15 cellular contexts compared by ENCODE assay signal in genomic region chr3:11099306-11099705, GRCh38.
A peak's percentile ranks its signal among the peaks of the same experiment; 100 is the strongest.
DNase-seq lines count a peak whose midpoint lies in the region; ATAC-seq and TF ChIP-seq lines count a peak whose summit lies in the region.
"Had no signal": no experiment of that assay in that cellular context is flagged by ENCODE, and none has a peak within 500 bp of the region (broad histone marks: within the 10 kb centered on the region; RNA-seq: fewer than 3 reads in every experiment).

No MANE protein-coding gene starts in this region.

- ATAC-seq in HG02588 (IDR thresholded peaks at IDR 0.05; ENCODE audit: unreplicated experiment): no peak
- ATAC-seq: CD8-positive, alpha-beta T cell had no signal

- no peak overlapping the region for H3K4me3 ChIP-seq in fibroblast of pulmonary artery (replicated peaks; ENCODE audit: low read depth, low read length)
- H3K4me3 ChIP-seq: BLaER1 had no signal

- no peak for TF ChIP-seq CTCF in fibroblast of pulmonary artery (IDR thresholded peaks at IDR 0.05; ENCODE audit: low read length, missing control alignments)

- peak; percentile 86 for DNase-seq in amniotic epithelial cell (ENCODE audit: low read depth)
- DNase-seq in fibroblast of pulmonary artery (ENCODE audit: low read depth): peak; percentile 28
- DNase-seq in iris pigment epithelial cell (ENCODE audit: low read depth): peak; percentile 27
- no peak for DNase-seq in NCI-H1436 treated with DMSO at 0.1 percent for 48 hours (lab: John Stamatoyannopoulos, UW)
- no peak for DNase-seq in KG1 (lab: John Stamatoyannopoulos, UW)
- no peak for DNase-seq in 8988T
- DNase-seq: Caco-2; CD4-positive, CD25-positive, alpha-beta regulatory T cell; CD8-positive, alpha-beta T cell; DMS153; DND-41; H7; HCEC 1CT had no signal

Comparison
In these comparisons a context has a peak if more than half of its experiments do, and no peak if none do; other contexts are left out.
1. DNase-seq: peak in amniotic epithelial cell (single experiment), fibroblast of pulmonary artery (single experiment) and iris pigment epithelial cell (single experiment); none in NCI-H1436 treated with DMSO at 0.1 percent for 48 hours (single experiment), KG1 (single experiment) and 8988T (single experiment).